ENCODE assay signal across 23 cellular contexts in genomic region chr12:116898675-116899074, GRCh38. TPM values are rescaled to one million over a fixed set of nuclear protein-coding genes. Genes with fewer than 3 reads are reported as not detected.
A peak's percentile ranks its signal among the peaks of the same experiment; 100 is the strongest.
DNase-seq lines count a peak whose midpoint lies in the region; ATAC-seq and TF ChIP-seq lines count a peak whose summit lies in the region.
"Had no signal": no experiment of that assay in that cellular context is flagged by ENCODE, and none has a peak within 500 bp of the region (broad histone marks: within the 10 kb centered on the region; RNA-seq: fewer than 3 reads in every experiment).

No MANE protein-coding gene starts in this region.

- H4K5ac ChIP-seq in IMR-90 (ENCODE audit: low read depth, low read length) = no peak overlapping the region

- intact Hi-C loops in IMR-90 (cut with micrococcal nuclease) = no loop called here

- H3K27me3 Mint-ChIP-seq in memory B cell (peaks cover 16% of the 10 kb centered on the region), T-cell (peaks cover 25 to 26% of the 10 kb centered on the region in 2 donors)

- ATAC-seq in IMR-90 (ENCODE audit: low read depth) (no peak), RWPE2 (ENCODE audit: low read depth) (peak; percentile 35; the same call in 1 of the 3 replicates), memory B cell (ENCODE audit: low read depth) (peak; percentile 31), T-cell (replicated peaks in 1 of 4) (no peak), HG03378 (IDR thresholded peaks at IDR 0.05; ENCODE audit: unreplicated experiment) (no peak)

- H3K9me1 ChIP-seq in IMR-90 (ENCODE audit: insufficient read depth, low read length) = no peaks in the 10 kb centered on the region

- H2BK5ac ChIP-seq in IMR-90 (ENCODE audit: low read depth, low read length, poor library complexity, severe bottlenecking) = no peak overlapping the region

- no peaks in the 10 kb centered on the region for H3K9me3 Mint-ChIP-seq in memory B cell
- no peaks in the 10 kb centered on the region for H3K9me3 Mint-ChIP-seq in T-cell
- H3K9me3 Mint-ChIP-seq: H9; T-helper 2 cell treated with Interferon-gamma antibody and Interleukin-4, amounts not matched to agents 5 μg/mL and 100 μg/mL, for 36 hours had no signal

- H3K23ac ChIP-seq in IMR-90 (ENCODE audit: low read depth, low read length) = no peak overlapping the region

- TF ChIP-seq CTCF in IMR-90 (conservative IDR thresholded peaks at IDR 0.05; ENCODE audit: low read depth, low read length) (no peak), RWPE2 (IDR thresholded peaks at IDR 0.05; ENCODE audit: poor library complexity, severe bottlenecking) (no peak)

- peaks cover 0 to 8% (median 0%) of the 10 kb centered on the region in 11 experiments; a peak in 2 of 22 replicates for H3K27me3 ChIP-seq in BLaER1 treated with 17β-estradiol and CSF1 and Interleukin-3, amounts not matched to agents 10 nM and 100 nM
- peaks cover 12% of the 10 kb centered on the region for H3K27me3 ChIP-seq in IMR-90 (ENCODE audit: control insufficient read depth, insufficient read depth, low read length)
- no peaks in the 10 kb centered on the region for H3K27me3 ChIP-seq in RWPE2 (ENCODE audit: insufficient read depth, poor library complexity, severe bottlenecking)

- H3K9ac ChIP-seq in BLaER1 treated with 17β-estradiol and CSF1 and Interleukin-3, amounts not matched to agents 10 nM and 100 nM = no peak overlapping the region
- H3K9ac ChIP-seq in IMR-90 (ENCODE audit: low read depth, low read length) = no peak overlapping the region
- H3K9ac ChIP-seq: GM23248 had no signal

- H2BK15ac ChIP-seq in IMR-90 (ENCODE audit: low read depth, low read length) = no peak overlapping the region

- H2BK120ac ChIP-seq in IMR-90 (ENCODE audit: low read depth, low read length) = no peak overlapping the region

- no peak overlapping the region for H3K4ac ChIP-seq in IMR-90 (ENCODE audit: low read depth, low read length)

- no TSS peak for BruUV-seq in IMR-90 (replicated peaks; lab: Mats Ljungman, UMichigan)

- no peak overlapping the region for H2AK5ac ChIP-seq in IMR-90 (ENCODE audit: low read depth, low read length)

- H3K27ac Mint-ChIP-seq in memory B cell (no peak overlapping the region), T-cell (no peak overlapping the region)
- H3K27ac Mint-ChIP-seq: B cell; H9; T-helper 2 cell treated with Interferon-gamma antibody and Interleukin-4, amounts not matched to agents 5 μg/mL and 100 μg/mL, for 36 hours had no signal

- WGBS in IMR-90 (ENCODE audit: extremely low coverage in 2 of 2, insufficient read length in 1 of 2), 2 experiments = no CpG with 5 or more reads among the region's 3 CpGs

- no peak overlapping the region for H3K56ac ChIP-seq in IMR-90 (ENCODE audit: extremely low read depth, insufficient read depth, low read length)

- H3K9me3 ChIP-seq in BLaER1 treated with 17β-estradiol and CSF1 and Interleukin-3, amounts not matched to agents 10 nM and 100 nM (replicated peaks in 1 of 11) = peaks cover 0 to 6% (median 0%) of the 10 kb centered on the region in 11 experiments; a peak in 3 of 22 replicates
- H3K9me3 ChIP-seq in IMR-90 (ENCODE audit: control insufficient read depth, insufficient read depth, low read length) (no peaks in the 10 kb centered on the region), RWPE2 (ENCODE audit: severe bottlenecking) (no peaks in the 10 kb centered on the region)
- H3K9me3 ChIP-seq: SJSA1 had no signal

- CTCF ChIA-PET in IMR-90 (lab: Yijun Ruan, JAX) (no interaction called here), T-cell (lab: Charles Lee) (no interaction called here)

- H3K36me3 ChIP-seq in BLaER1 treated with 17β-estradiol and CSF1 and Interleukin-3, amounts not matched to agents 10 nM and 100 nM = no peaks in the 10 kb centered on the region
- H3K36me3 ChIP-seq in IMR-90 (ENCODE audit: control insufficient read depth, insufficient read depth, low read length) (no peaks in the 10 kb centered on the region), RWPE2 (ENCODE audit: low read depth) (no peaks in the 10 kb centered on the region)
- H3K36me3 ChIP-seq: SJSA1 had no signal

- in situ Hi-C loops in IMR-90 (cut with MboI; ENCODE audit: low sequenced_read_pairs) = no loop called here

- H3K4me1 Mint-ChIP-seq in memory B cell (no peaks in the 10 kb centered on the region), T-cell (no peaks in the 10 kb centered on the region)
- H3K4me1 Mint-ChIP-seq: B cell, H9 had no signal

- TF ChIP-seq RAD21 in IMR-90 (IDR thresholded peaks at IDR 0.05; ENCODE audit: low read length) = no peak

- POLR2A ChIA-PET in IMR-90 (lab: Charles Lee; ENCODE audit: unreplicated experiment) = no interaction called here
- POLR2A ChIA-PET in T-cell (lab: Charles Lee) = no interaction called here

- H4K8ac ChIP-seq in IMR-90 (ENCODE audit: low read depth in 2 of 2, low read length in 2 of 2) = no peak overlapping the region

- peak overlapping the region in 10 of 11 experiments; percentile 5 to 58 (median 40); a peak in 15 of 22 replicates for H3K4me2 ChIP-seq in BLaER1 treated with 17β-estradiol and CSF1 and Interleukin-3, amounts not matched to agents 10 nM and 100 nM
- no peak overlapping the region for H3K4me2 ChIP-seq in IMR-90 (ENCODE audit: low read depth, low read length)

- no peak overlapping the region for H3K27ac ChIP-seq in BLaER1 treated with 17β-estradiol and CSF1 and Interleukin-3, amounts not matched to agents 10 nM and 100 nM
- no peak overlapping the region for H3K27ac ChIP-seq in IMR-90 (ENCODE audit: insufficient read depth, low read length)
- no peak overlapping the region for H3K27ac ChIP-seq in RWPE2 (ENCODE audit: poor library complexity, severe bottlenecking)
- H3K27ac ChIP-seq: GM23248, SJSA1 had no signal

- DNase-seq in IMR-90 (no peak), RWPE2 (ENCODE audit: low spot score) (no peak), memory B cell (ENCODE audit: low spot score in 2 of 2) (no peak), T-cell (no peak), dedifferentiated amniotic fluid mesenchymal stem cell (ENCODE audit: extremely low spot score) (no peak)
- DNase-seq: Calu3, GM23248, H9, KBM-7, MV-4-11, NCI-H2029, NCI-H446, NCI-H526, OCI-M1, Right ventricle myocardium superior, T-helper 1 cell had no signal

- H3K14ac ChIP-seq in IMR-90 (replicated peaks; ENCODE audit: low read depth, low read length) = no peak overlapping the region

- H2BK20ac ChIP-seq in IMR-90 (ENCODE audit: low read depth, low read length) = no peak overlapping the region

- H4K91ac ChIP-seq in IMR-90 (ENCODE audit: insufficient read depth, low read depth, low read length) = no peak overlapping the region

- no peaks in the 10 kb centered on the region for H4K20me1 ChIP-seq in BLaER1 treated with 17β-estradiol and CSF1 and Interleukin-3, amounts not matched to agents 10 nM and 100 nM
- no peaks in the 10 kb centered on the region for H4K20me1 ChIP-seq in IMR-90 (ENCODE audit: insufficient read depth, low read length)

- no peak overlapping the region for H3K18ac ChIP-seq in IMR-90 (ENCODE audit: low read depth, low read length)

- H2AFZ ChIP-seq in IMR-90 (replicated peaks; ENCODE audit: low read length, poor library complexity) = no peak overlapping the region
- H2AFZ ChIP-seq: GM23248 had no signal

- no peak overlapping the region for H3K4me3 ChIP-seq in BLaER1 treated with 17β-estradiol and CSF1 and Interleukin-3, amounts not matched to agents 10 nM and 100 nM
- H3K4me3 ChIP-seq in IMR-90 (ENCODE audit: insufficient read depth, low read depth, low read length) (no peak overlapping the region), RWPE2 (ENCODE audit: severe bottlenecking) (no peak overlapping the region)
- H3K4me3 ChIP-seq: GM23248, SJSA1 had no signal

- H3K4me1 ChIP-seq in BLaER1 treated with 17β-estradiol and CSF1 and Interleukin-3, amounts not matched to agents 10 nM and 100 nM = peaks cover 6 to 31% (median 21%) of the 10 kb centered on the region in 10 experiments; a peak in 16 of 20 replicates
- H3K4me1 ChIP-seq in IMR-90 (ENCODE audit: control insufficient read depth, insufficient read depth, low read length) = no peaks in the 10 kb centered on the region
- no peaks in the 10 kb centered on the region for H3K4me1 ChIP-seq in RWPE2 (ENCODE audit: insufficient read depth, poor library complexity, severe bottlenecking)
- H3K4me1 ChIP-seq: SJSA1 had no signal

- no peak overlapping the region for H3K4me3 Mint-ChIP-seq in memory B cell
- H3K4me3 Mint-ChIP-seq in T-cell = no peak overlapping the region
- H3K4me3 Mint-ChIP-seq: B cell; H9; T-helper 2 cell treated with Interferon-gamma antibody and Interleukin-4, amounts not matched to agents 5 μg/mL and 100 μg/mL, for 36 hours had no signal

- dilution Hi-C loops in IMR-90 (cut with HindIII; ENCODE audit: low sequenced_read_pairs, unreplicated experiment) = no loop called here

- no peak for TF ChIP-seq POLR2A in IMR-90 (IDR thresholded peaks at IDR 0.05; ENCODE audit: low read depth, low read length)

- H3K36me3 Mint-ChIP-seq in memory B cell (no peaks in the 10 kb centered on the region), T-cell (no peaks in the 10 kb centered on the region)

- H2AK9ac ChIP-seq in IMR-90 (replicated peaks; ENCODE audit: low read depth, low read length, poor library complexity) = no peak overlapping the region

- H3K79me1 ChIP-seq in IMR-90 (ENCODE audit: low read depth in 1 of 2, low read length in 2 of 2) = no peaks in the 10 kb centered on the region

TF ChIP-seq in IMR-90, 13 proteins besides CTCF, POLR2A, EP300 and RAD21:
- TF ChIP-seq MAFK (IDR thresholded peaks at IDR 0.05; ENCODE audit: low read depth, low read length) = no peak
- no peak for TF ChIP-seq NFE2L2 (IDR thresholded peaks at IDR 0.05; ENCODE audit: low read depth, low read length)
- no peak for TF ChIP-seq FOS (IDR thresholded peaks at IDR 0.05; ENCODE audit: low read depth, low read length)
- peak; percentile 44; the same call in 1 of the 2 replicates for TF ChIP-seq USF2 (IDR thresholded peaks at IDR 0.05; ENCODE audit: low read depth, low read length)
- TF ChIP-seq BHLHE40 (IDR thresholded peaks at IDR 0.05; ENCODE audit: low read depth, low read length) = no peak
TF ChIP-seq in IMR-90: peak in this region for 1.

RNA-seq across cellular contexts. Expression of gene FBXW8, which starts 12.1 kb away (rescaled TPM):
- total RNA-seq in IMR-90 (2012; rRNA removed) (23.6 and 25.8 TPM in 2 replicates), T-cell (10 to 100 TPM; 10.7 to 17.9 (median 13.0) TPM)
- polyA plus RNA-seq in IMR-90 (2012; rRNA removed) = 18.6 and 20.3 TPM in 2 replicates
- polyA plus RNA-seq in IMR-90 (2012; cell fraction: cytosol; rRNA removed) = 10.6 and 17.8 TPM in 2 replicates
- polyA plus RNA-seq in IMR-90 (2012; cell fraction: nucleus; rRNA removed; ENCODE audit: low replicate concordance) = 33.2 and 40.4 TPM in 2 replicates

RNA-seq across cellular contexts. Expression of gene HRK, which starts 17.4 kb away (rescaled TPM):
- total RNA-seq in IMR-90 (2012; rRNA removed) (not detected in 2 replicates), T-cell (under 1 TPM in 4 of 5 donors, not detected in 1; 0.05 to 0.41 (median 0.19) TPM)
- not detected in 2 replicates for polyA plus RNA-seq in IMR-90 (2012; rRNA removed)
- not detected in 2 replicates for polyA plus RNA-seq in IMR-90 (2012; cell fraction: cytosol; rRNA removed)
- not detected in 2 replicates for polyA plus RNA-seq in IMR-90 (2012; cell fraction: nucleus; rRNA removed; ENCODE audit: low replicate concordance)
- total RNA-seq: Calu3, GM23248, HT-29, LHCN-M2, SJSA1 had no signal
- polyA plus RNA-seq: GM23248 had no signal

Comparison
In these comparisons a context has a peak if more than half of its experiments do, and no peak if none do; other contexts are left out.
1. ATAC-seq: peak in RWPE2 (single experiment) and memory B cell (single experiment); none in IMR-90 (single experiment), T-cell (0 of 4) and HG03378 (single experiment).